Comparison of ENCODE assay signal across 21 cellular contexts in the genomic region with DNA sequence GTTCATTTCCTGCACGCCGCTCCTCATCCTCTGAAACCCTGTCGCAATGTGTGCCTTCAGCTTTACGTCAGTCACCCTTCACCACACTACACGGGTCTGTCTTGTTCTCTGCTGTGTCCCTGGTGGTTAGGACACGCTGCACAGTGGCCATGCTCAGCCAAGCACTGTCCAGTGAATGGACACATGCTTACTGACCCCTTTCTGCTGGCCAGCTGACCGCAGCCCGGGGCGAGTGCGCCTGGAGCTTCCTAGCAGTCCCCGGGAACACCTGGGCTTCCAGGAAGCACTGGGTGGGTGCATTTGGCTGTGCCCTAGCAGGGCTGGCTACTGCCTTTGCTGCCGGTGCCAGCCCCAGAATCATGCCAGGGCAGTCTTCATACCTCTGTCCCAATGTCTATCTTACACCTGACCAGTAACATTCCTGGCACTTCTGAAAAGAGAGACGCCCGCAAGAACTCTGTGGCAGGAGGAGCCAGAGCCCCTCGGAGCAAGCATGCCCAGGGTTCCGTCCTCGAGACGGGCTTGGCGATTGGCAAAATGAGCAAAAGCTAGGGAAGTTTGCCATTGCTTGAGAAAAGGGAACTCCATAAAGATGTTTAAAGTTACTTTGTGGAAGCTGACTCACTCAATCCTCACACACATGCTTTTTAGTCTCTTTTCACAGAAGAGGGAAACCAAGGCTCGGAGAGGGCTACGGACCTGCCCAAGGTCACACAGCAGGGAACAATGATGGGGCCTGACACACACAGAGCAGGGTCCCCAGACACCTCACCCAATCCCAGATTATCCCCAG. TPM values are rescaled to one million over a fixed set of nuclear protein-coding genes. Genes with fewer than 3 reads are reported as not detected.
DNase-seq lines count a peak whose midpoint lies in the region; ATAC-seq, FAIRE-seq and TF ChIP-seq lines count a peak whose summit lies in the region.
"Had no signal": no experiment of that assay in that cellular context is flagged by ENCODE, and none has a peak within 500 bp of the region (broad histone marks: within the 10 kb centered on the region; RNA-seq: fewer than 3 reads in every experiment).

No MANE protein-coding gene starts in this region.

- CTCF ChIA-PET in HepG2 (lab: Yijun Ruan, JAX; ENCODE audit: low intra/inter-chr PET ratio, low total read pairs): no interaction called here

- no peaks in the 10 kb centered on the region for H3K9me3 ChIP-seq in right lobe of liver
- H3K9me3 ChIP-seq in HepG2 (ENCODE audit: low read length): no peaks in the 10 kb centered on the region
- H3K9me3 ChIP-seq in WERI-Rb-1 (ENCODE audit: severe bottlenecking): no peaks in the 10 kb centered on the region
- H3K9me3 ChIP-seq in osteoblast (ENCODE audit: low read depth, low read length): no peaks in the 10 kb centered on the region
- no peaks in the 10 kb centered on the region for H3K9me3 ChIP-seq in adrenal gland (replicated peaks in 1 of 3)
- H3K9me3 ChIP-seq: Caco-2, MG63 had no signal

- ATAC-seq in right lobe of liver (peak; percentile 54 to 74 (median 70)), HepG2 (no peak), HG03442 (IDR thresholded peaks at IDR 0.05; ENCODE audit: unreplicated experiment) (no peak), GM18520 (IDR thresholded peaks at IDR 0.05; ENCODE audit: unreplicated experiment) (no peak)

- H3K4me1 Mint-ChIP-seq in endothelial cell (ENCODE audit: unreplicated experiment): peaks cover 12% of the 10 kb centered on the region

- H3K4me3 ChIP-seq in right lobe of liver (no peak overlapping the region), HepG2 (replicated peaks in 1 of 3; ENCODE audit: insufficient read depth in 1 of 3, low read depth in 2 of 3, low read length in 3 of 3) (no peak overlapping the region), WERI-Rb-1 (ENCODE audit: low read depth, low read length) (no peak overlapping the region), osteoblast (ENCODE audit: insufficient read depth, low read length) (no peak overlapping the region), adrenal gland (no peak overlapping the region)
- H3K4me3 ChIP-seq: MG63, PC-9, SK-N-MC had no signal

- H3K27ac Mint-ChIP-seq in endothelial cell (ENCODE audit: unreplicated experiment): no peak overlapping the region
- H3K27ac Mint-ChIP-seq: H9 had no signal

- intact Hi-C loops in right lobe of liver (cut with DNase I): no loop called here
- intact Hi-C loops in HepG2 (cut with micrococcal nuclease; ENCODE audit: unreplicated experiment): loop anchor here (10.0 kb wide), 1 partner anchor 63 kb away; a partner anchor contains a TSS
- intact Hi-C loops in adrenal gland (cut with DNase I): no loop called here

- H3K4me3 Mint-ChIP-seq in endothelial cell (ENCODE audit: unreplicated experiment): no peak overlapping the region
- H3K4me3 Mint-ChIP-seq: H9 had no signal

- H3K4me2 ChIP-seq in HepG2 (ENCODE audit: low read depth, low read length) (no peak overlapping the region), osteoblast (ENCODE audit: insufficient read depth, low read length) (no peak overlapping the region)
- H3K4me2 ChIP-seq: PC-9 had no signal

- H3K36me3 Mint-ChIP-seq in endothelial cell (ENCODE audit: low read depth, unreplicated experiment): no peaks in the 10 kb centered on the region
- H3K36me3 Mint-ChIP-seq: CD14-positive monocyte had no signal

- in situ Hi-C loops in HepG2 (cut with HindIII; ENCODE audit: extremely low pct_ligation_motif_present, low pct_unique_long_range_greater_than_20kb): no loop called here

- H3K27ac ChIP-seq in right lobe of liver (no peak overlapping the region), HepG2 (ENCODE audit: extremely low read length, insufficient read depth, low read length) (no peak overlapping the region), WERI-Rb-1 (peak overlapping the region; percentile 90), osteoblast (ENCODE audit: low read depth, low read length) (no peak overlapping the region), adrenal gland (no peak overlapping the region)
- H3K27ac ChIP-seq: PC-9, SK-N-MC had no signal

- H3K27me3 ChIP-seq in right lobe of liver (no peaks in the 10 kb centered on the region), HepG2 (ENCODE audit: control insufficient read depth in 1 of 2, insufficient read depth in 2 of 2, low read length in 2 of 2) (no peaks in the 10 kb centered on the region; a peak in 1 of 5 replicates), WERI-Rb-1 (ENCODE audit: insufficient read depth, low read depth, severe bottlenecking) (no peaks in the 10 kb centered on the region), osteoblast (ENCODE audit: insufficient read depth, low read length) (peaks cover 22% of the 10 kb centered on the region), adrenal gland (no peaks in the 10 kb centered on the region)
- H3K27me3 ChIP-seq: MG63 had no signal

- 79% methylated on average over 12 of the region's 21 CpGs for WGBS in right lobe of liver (ENCODE audit: insufficient coverage, low coverage, low lambda C conversion rate, missing lambda C conversion rate)
- 73% methylated on average over 17 of the region's 21 CpGs for WGBS in HepG2 (ENCODE audit: low lambda C conversion rate)
- 86 to 90% (median 88%) methylated on average over 14 to 21 of the region's 21 CpGs for WGBS in adrenal gland, 4 donors

- no peak for TF ChIP-seq RAD21 in HepG2 (CRISPR knock-in tag; IDR thresholded peaks at IDR 0.05)

- H2AFZ ChIP-seq in HepG2 (ENCODE audit: low read length) (no peak overlapping the region), osteoblast (ENCODE audit: low read length) (no peak overlapping the region)
- H2AFZ ChIP-seq: PC-9 had no signal

- H3K36me3 ChIP-seq in right lobe of liver (peaks cover 0 to 27% (median 0%) of the 10 kb centered on the region in 4 donors), HepG2 (replicated peaks in 1 of 2; ENCODE audit: control insufficient read depth in 1 of 2, insufficient read depth in 2 of 2, low read length in 2 of 2) (no peaks in the 10 kb centered on the region), WERI-Rb-1 (no peaks in the 10 kb centered on the region), osteoblast (ENCODE audit: insufficient read depth, low read length) (no peaks in the 10 kb centered on the region), adrenal gland (replicated peaks in 1 of 2) (no peaks in the 10 kb centered on the region)
- H3K36me3 ChIP-seq: MG63 had no signal

- peaks cover 0 to 15% (median 0%) of the 10 kb centered on the region in 4 donors for H3K4me1 ChIP-seq in right lobe of liver
- H3K4me1 ChIP-seq in HepG2 (ENCODE audit: insufficient read depth, low read length): peaks cover 29% of the 10 kb centered on the region
- no peaks in the 10 kb centered on the region for H3K4me1 ChIP-seq in osteoblast (ENCODE audit: insufficient read depth, low read length)
- peaks cover 7 to 20% of the 10 kb centered on the region in 2 donors for H3K4me1 ChIP-seq in adrenal gland (replicated peaks in 1 of 2)
- H3K4me1 ChIP-seq: Caco-2 had no signal

- no TSS peak for BruUV-seq in HepG2 (replicated peaks; lab: Mats Ljungman, UMichigan)

- TF ChIP-seq CTCF in right lobe of liver (IDR thresholded peaks at IDR 0.05) (no peak), HepG2 (CRISPR knock-in tag; IDR thresholded peaks at IDR 0.05) (no peak), WERI-Rb-1 (IDR thresholded peaks at IDR 0.05; ENCODE audit: low read depth, low read length) (no peak), osteoblast (IDR thresholded peaks at IDR 0.05; ENCODE audit: extremely low read depth, low read depth, low read length) (no peak), endothelial cell (IDR thresholded peaks at IDR 0.05; ENCODE audit: unreplicated experiment) (no peak), adrenal gland (IDR thresholded peaks at IDR 0.05) (no peak)

- TF ChIP-seq EP300 in HepG2 (IDR thresholded peaks at IDR 0.05; ENCODE audit: low read depth in 2 of 2, low read length in 2 of 2) (no peak), HepG2 (CRISPR knock-in tag; IDR thresholded peaks at IDR 0.05; ENCODE audit: borderline replicate concordance) (no peak)

- H3K79me2 ChIP-seq in HepG2 (ENCODE audit: insufficient read depth, low read length): no peaks in the 10 kb centered on the region
- no peaks in the 10 kb centered on the region for H3K79me2 ChIP-seq in osteoblast (ENCODE audit: insufficient read depth, low read length)

- DNase-seq in right lobe of liver (peak; percentile 56 to 77 (median 71)), HepG2 (ENCODE audit: low spot score) (no peak), WERI-Rb-1 (no peak), osteoblast (ENCODE audit: insufficient read length, low spot score, missing footprints) (peak; percentile 87), endothelial cell (ENCODE audit: low spot score) (no peak), adrenal gland (no peak)
- DNase-seq: DMS153; EL; MG63; NCI-H1417 treated with DMSO at 0.1 percent for 48 hours; NCI-H2029; NCI-H446; NK-92 treated with Interleukin-12 subunit alpha and Interleukin-12 subunit beta, amount 100 ng/mL, for 24 hours; PC-9 had no signal

- H3K27me3 Mint-ChIP-seq in endothelial cell (ENCODE audit: unreplicated experiment): peaks cover 10% of the 10 kb centered on the region

- no peaks in the 10 kb centered on the region for H3K9me3 Mint-ChIP-seq in endothelial cell (ENCODE audit: unreplicated experiment)
- H3K9me3 Mint-ChIP-seq: CD14-positive monocyte, H9 had no signal

- FAIRE-seq in HepG2 (lab: Jason Lieb, UNC): no peak
- FAIRE-seq: A204.1 had no signal

- H4K20me1 ChIP-seq in HepG2 (ENCODE audit: insufficient read depth, low read length) (no peaks in the 10 kb centered on the region), osteoblast (ENCODE audit: insufficient read depth, low read length) (no peaks in the 10 kb centered on the region)

- POLR2A ChIA-PET in HepG2 (lab: Yijun Ruan, JAX): interaction anchor here (0.7 to 0.9 kb wide), 2 partner anchors 16 to 32 kb away, joined by 3 to 4 read pairs; a partner anchor contains a TSS

- H3K9ac ChIP-seq in HepG2 (ENCODE audit: insufficient read depth, low read depth, low read length): no peak overlapping the region

- no peak for TF ChIP-seq POLR2A in right lobe of liver (IDR thresholded peaks at IDR 0.05)
- TF ChIP-seq POLR2A in HepG2 (IDR thresholded peaks at IDR 0.05; ENCODE audit: insufficient read depth in 1 of 2, low read depth in 2 of 2, low read length in 2 of 2): no peak
- TF ChIP-seq POLR2A in adrenal gland (IDR thresholded peaks at IDR 0.05): no peak

RNA-seq across cellular contexts. Expression of a gene that starts 15.7 kb away (rescaled TPM):
- total RNA-seq in right lobe of liver: 10 to 100 TPM; 16.4 to 30.2 (median 24.0) TPM
- 14.7 and 21.2 TPM in 2 replicates for total RNA-seq in HepG2 (2016; rRNA removed; fragmentation: Illumina TruSeq; extraction: Trizol)
- total RNA-seq in HepG2 (2016; cell fraction: cytosol; rRNA removed; fragmentation: Illumina TruSeq; extraction: Trizol; ENCODE audit: low read depth): 3.8 and 5.1 TPM in 2 replicates
- 14.1 and 20.6 TPM in 2 replicates for total RNA-seq in HepG2 (2016; cell fraction: insoluble cytoplasmic fraction; rRNA removed; fragmentation: Illumina TruSeq; extraction: Trizol)
- 8.3 and 8.6 TPM in 2 replicates for total RNA-seq in HepG2 (2016; cell fraction: membrane; rRNA removed; fragmentation: Illumina TruSeq; extraction: Trizol)
- total RNA-seq in HepG2 (2016; cell fraction: nucleus; rRNA removed; fragmentation: Illumina TruSeq; extraction: Trizol): 34.2 and 37.1 TPM in 2 replicates
- 17.6 and 22.1 TPM in 2 replicates for polyA plus RNA-seq in HepG2 (2011; rRNA removed)
- polyA plus RNA-seq in HepG2 (2011; cell fraction: cytosol; rRNA removed): 11.0 and 12.5 TPM in 2 replicates
- polyA plus RNA-seq in HepG2 (2011; cell fraction: nucleus; rRNA removed): 66.1 and 66.9 TPM in 2 replicates
- polyA plus RNA-seq in HepG2 (2012): 15.7 and 19.2 TPM in 2 replicates
- polyA plus RNA-seq in HepG2 (2016; cell fraction: cytosol; fragmentation: Illumina TruSeq; extraction: Trizol; ENCODE audit: low read depth): 1.2 TPM in 2 replicates
- polyA plus RNA-seq in HepG2 (2016; cell fraction: insoluble cytoplasmic fraction; fragmentation: Illumina TruSeq; extraction: Trizol; ENCODE audit: low read depth): 9.6 and 12.3 TPM in 2 replicates
- 2.8 TPM in 2 replicates for polyA plus RNA-seq in HepG2 (2016; cell fraction: membrane; fragmentation: Illumina TruSeq; extraction: Trizol; ENCODE audit: low read depth)
- 46.7 and 52.0 TPM in 2 replicates for polyA plus RNA-seq in HepG2 (2016; cell fraction: nucleus; fragmentation: Illumina TruSeq; extraction: Trizol; ENCODE audit: insufficient read depth, low read depth)
- polyA minus RNA-seq in HepG2 (2011; rRNA and poly(A)+ RNA removed; ENCODE audit: low replicate concordance): 30.7 and 49.9 TPM in 2 replicates
- 19.2 and 20.2 TPM in 2 replicates for polyA minus RNA-seq in HepG2 (2011; cell fraction: cytosol; rRNA and poly(A)+ RNA removed)
- 69.8 and 75.6 TPM in 2 replicates for polyA minus RNA-seq in HepG2 (2011; cell fraction: nucleus; rRNA and poly(A)+ RNA removed)
- total RNA-seq in osteoblast: 26.8 and 27.1 TPM in 2 replicates
- 25.4 TPM for total RNA-seq in endothelial cell (ENCODE audit: unreplicated experiment)
- 10 to 100 TPM; 25.2 to 45.2 (median 33.7) TPM for total RNA-seq in adrenal gland
- 10 to 100 TPM; 16.4 to 18.4 (median 17.4) TPM for polyA plus RNA-seq in adrenal gland

RNA-seq across cellular contexts. Expression of a gene that starts 26.2 kb away (rescaled TPM):
- total RNA-seq in right lobe of liver: 100 to 1,000 TPM in 1 of 6 experiments, 10 to 100 TPM in 5; 15.1 to 101 (median 55.8) TPM
- 0.71 and 0.74 TPM in 2 replicates for total RNA-seq in HepG2 (2016; rRNA removed; fragmentation: Illumina TruSeq; extraction: Trizol)
- total RNA-seq in HepG2 (2016; cell fraction: cytosol; rRNA removed; fragmentation: Illumina TruSeq; extraction: Trizol; ENCODE audit: low read depth): 0.09 TPM in 1 of 2 replicates, not detected in the other
- 0.39 and 0.97 TPM in 2 replicates for total RNA-seq in HepG2 (2016; cell fraction: insoluble cytoplasmic fraction; rRNA removed; fragmentation: Illumina TruSeq; extraction: Trizol)
- total RNA-seq in HepG2 (2016; cell fraction: membrane; rRNA removed; fragmentation: Illumina TruSeq; extraction: Trizol): 0.24 and 0.25 TPM in 2 replicates
- total RNA-seq in HepG2 (2016; cell fraction: nucleus; rRNA removed; fragmentation: Illumina TruSeq; extraction: Trizol): 0.69 and 0.87 TPM in 2 replicates
- polyA plus RNA-seq in HepG2 (2011; rRNA removed): 1.3 and 2.0 TPM in 2 replicates
- 0.65 and 0.95 TPM in 2 replicates for polyA plus RNA-seq in HepG2 (2011; cell fraction: cytosol; rRNA removed)
- polyA plus RNA-seq in HepG2 (2011; cell fraction: nucleus; rRNA removed): 6.6 and 8.2 TPM in 2 replicates
- polyA plus RNA-seq in HepG2 (2012): 1.1 and 2.5 TPM in 2 replicates
- 0.12 and 0.17 TPM in 2 replicates for polyA plus RNA-seq in HepG2 (2016; cell fraction: cytosol; fragmentation: Illumina TruSeq; extraction: Trizol; ENCODE audit: low read depth)
- polyA plus RNA-seq in HepG2 (2016; cell fraction: insoluble cytoplasmic fraction; fragmentation: Illumina TruSeq; extraction: Trizol; ENCODE audit: low read depth): 0.78 and 0.88 TPM in 2 replicates
- polyA plus RNA-seq in HepG2 (2016; cell fraction: membrane; fragmentation: Illumina TruSeq; extraction: Trizol; ENCODE audit: low read depth): 0.21 and 0.22 TPM in 2 replicates
- 2.7 and 2.8 TPM in 2 replicates for polyA plus RNA-seq in HepG2 (2016; cell fraction: nucleus; fragmentation: Illumina TruSeq; extraction: Trizol; ENCODE audit: insufficient read depth, low read depth)
- polyA minus RNA-seq in HepG2 (2011; rRNA and poly(A)+ RNA removed; ENCODE audit: low replicate concordance): 2.2 TPM in 1 of 2 replicates, not detected in the other
- 0.53 and 0.59 TPM in 2 replicates for polyA minus RNA-seq in HepG2 (2011; cell fraction: cytosol; rRNA and poly(A)+ RNA removed)
- polyA minus RNA-seq in HepG2 (2011; cell fraction: nucleus; rRNA and poly(A)+ RNA removed): 0.75 and 1.2 TPM in 2 replicates
- not detected in 2 replicates for total RNA-seq in osteoblast
- not detected for total RNA-seq in endothelial cell (ENCODE audit: unreplicated experiment)
- under 1 TPM in 1 of 8 donors, not detected in 7; under 0.01 TPM for total RNA-seq in adrenal gland
- under 1 TPM in 2 of 3 donors, not detected in 1; 0.03 to 0.04 TPM for polyA plus RNA-seq in adrenal gland
- total RNA-seq: Caco-2, H9, PC-9 had no signal
- polyA plus RNA-seq: CD14-positive monocyte had no signal

RNA-seq across cellular contexts. Expression of a gene that starts 32.5 kb away (rescaled TPM):
- 10 to 100 TPM; 23.5 to 48.9 (median 28.2) TPM for total RNA-seq in right lobe of liver
- total RNA-seq in HepG2 (2016; rRNA removed; fragmentation: Illumina TruSeq; extraction: Trizol): 16.1 and 43.1 TPM in 2 replicates
- total RNA-seq in HepG2 (2016; cell fraction: cytosol; rRNA removed; fragmentation: Illumina TruSeq; extraction: Trizol; ENCODE audit: low read depth): 8.0 and 11.1 TPM in 2 replicates
- total RNA-seq in HepG2 (2016; cell fraction: insoluble cytoplasmic fraction; rRNA removed; fragmentation: Illumina TruSeq; extraction: Trizol): 15.2 and 40.9 TPM in 2 replicates
- total RNA-seq in HepG2 (2016; cell fraction: membrane; rRNA removed; fragmentation: Illumina TruSeq; extraction: Trizol): 18.0 and 22.7 TPM in 2 replicates
- 29.6 and 33.9 TPM in 2 replicates for total RNA-seq in HepG2 (2016; cell fraction: nucleus; rRNA removed; fragmentation: Illumina TruSeq; extraction: Trizol)
- 32.0 and 50.7 TPM in 2 replicates for polyA plus RNA-seq in HepG2 (2011; rRNA removed)
- polyA plus RNA-seq in HepG2 (2011; cell fraction: cytosol; rRNA removed): 31.3 and 65.1 TPM in 2 replicates
- 65.1 and 66.5 TPM in 2 replicates for polyA plus RNA-seq in HepG2 (2011; cell fraction: nucleus; rRNA removed)
- 30.3 and 44.6 TPM in 2 replicates for polyA plus RNA-seq in HepG2 (2012)
- polyA plus RNA-seq in HepG2 (2016; cell fraction: cytosol; fragmentation: Illumina TruSeq; extraction: Trizol; ENCODE audit: low read depth): 10.6 and 12.9 TPM in 2 replicates
- polyA plus RNA-seq in HepG2 (2016; cell fraction: insoluble cytoplasmic fraction; fragmentation: Illumina TruSeq; extraction: Trizol; ENCODE audit: low read depth): 21.1 and 21.2 TPM in 2 replicates
- 18.9 and 20.1 TPM in 2 replicates for polyA plus RNA-seq in HepG2 (2016; cell fraction: membrane; fragmentation: Illumina TruSeq; extraction: Trizol; ENCODE audit: low read depth)
- polyA plus RNA-seq in HepG2 (2016; cell fraction: nucleus; fragmentation: Illumina TruSeq; extraction: Trizol; ENCODE audit: insufficient read depth, low read depth): 72.0 and 85.3 TPM in 2 replicates
- polyA minus RNA-seq in HepG2 (2011; rRNA and poly(A)+ RNA removed; ENCODE audit: low replicate concordance): 47.2 TPM in 1 of 2 replicates, not detected in the other
- 30.8 and 35.4 TPM in 2 replicates for polyA minus RNA-seq in HepG2 (2011; cell fraction: cytosol; rRNA and poly(A)+ RNA removed)
- polyA minus RNA-seq in HepG2 (2011; cell fraction: nucleus; rRNA and poly(A)+ RNA removed): 5.7 and 6.3 TPM in 2 replicates
- under 0.01 TPM in 1 of 2 replicates, not detected in the other for total RNA-seq in osteoblast
- not detected for total RNA-seq in endothelial cell (ENCODE audit: unreplicated experiment)
- 1 to 10 TPM in 4 of 8 donors, under 1 TPM in 4; 0.36 to 3.0 (median 1.2) TPM for total RNA-seq in adrenal gland
- under 1 TPM in 2 of 3 donors, not detected in 1; 0.67 to 0.80 TPM for polyA plus RNA-seq in adrenal gland

Comparison
In these comparisons a context has a peak if more than half of its experiments do, and no peak if none do; other contexts are left out.
1. ATAC-seq: peak in right lobe of liver (4 of 4); none in HepG2 (single experiment), HG03442 (single experiment) and GM18520 (single experiment).
2. DNase-seq: peak in right lobe of liver (3 of 3) and osteoblast (single experiment); none in HepG2 (single experiment), WERI-Rb-1 (single experiment), endothelial cell (single experiment) and adrenal gland (0 of 7).
3. RNA of a gene that starts 26.2 kb away (total RNA-seq): 15.1 to 101 TPM in right lobe of liver; 0.09 to 0.97 TPM in HepG2, not detected in osteoblast, not detected in endothelial cell (single experiment) and under 0.01 TPM in adrenal gland; every median in the first group is over 4 times any median in the second.